Comparison of ENCODE assay signal across 1 cellular context in the genomic region with DNA sequence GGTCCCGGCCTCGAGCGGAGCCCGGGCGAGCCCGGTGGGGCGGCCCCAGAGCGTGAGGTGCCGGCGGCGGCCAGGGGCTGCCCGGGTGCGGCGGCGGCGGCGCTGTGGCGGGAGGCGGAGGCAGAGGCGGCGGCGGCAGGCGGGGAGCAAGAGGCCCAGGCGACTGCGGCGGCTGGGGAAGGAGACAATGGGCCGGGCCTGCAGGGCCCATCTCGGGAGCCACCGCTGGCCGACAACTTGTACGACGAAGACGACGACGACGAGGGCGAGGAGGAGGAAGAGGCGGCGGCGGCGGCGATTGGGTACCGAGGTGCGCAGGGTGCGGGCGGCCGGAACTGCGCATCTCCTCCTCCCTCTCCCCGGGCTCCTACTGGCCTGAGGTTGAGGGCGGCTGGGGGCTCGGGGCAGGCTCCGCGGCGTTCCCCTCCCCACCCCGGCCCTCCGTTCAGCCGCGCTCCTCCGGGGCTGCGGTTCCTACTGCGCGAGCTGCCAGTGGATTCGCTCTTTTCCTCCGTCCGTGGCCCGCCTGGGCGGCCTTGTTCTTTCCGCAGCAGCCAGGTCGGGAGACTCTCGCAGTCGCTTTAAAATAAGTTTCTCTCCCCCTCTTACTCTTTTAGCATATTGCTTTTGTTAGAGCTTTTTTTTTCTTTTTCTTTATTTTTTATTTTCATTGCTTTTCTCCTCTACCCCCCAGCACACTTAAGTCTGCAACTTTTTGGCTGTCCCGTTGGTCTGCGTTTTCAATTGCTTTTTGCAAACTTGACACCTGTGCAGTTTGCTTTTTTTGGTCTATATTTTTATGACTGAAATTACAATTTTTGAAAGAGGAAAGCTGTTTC.
TF ChIP-seq lines count a peak whose summit lies in the region.

No MANE protein-coding gene starts in this region.

TF ChIP-seq in K562, 482 proteins besides CTCF, POLR2A, EP300 and RAD21 (continued from another document and continues in another):
- TF ChIP-seq, protein P1, sequence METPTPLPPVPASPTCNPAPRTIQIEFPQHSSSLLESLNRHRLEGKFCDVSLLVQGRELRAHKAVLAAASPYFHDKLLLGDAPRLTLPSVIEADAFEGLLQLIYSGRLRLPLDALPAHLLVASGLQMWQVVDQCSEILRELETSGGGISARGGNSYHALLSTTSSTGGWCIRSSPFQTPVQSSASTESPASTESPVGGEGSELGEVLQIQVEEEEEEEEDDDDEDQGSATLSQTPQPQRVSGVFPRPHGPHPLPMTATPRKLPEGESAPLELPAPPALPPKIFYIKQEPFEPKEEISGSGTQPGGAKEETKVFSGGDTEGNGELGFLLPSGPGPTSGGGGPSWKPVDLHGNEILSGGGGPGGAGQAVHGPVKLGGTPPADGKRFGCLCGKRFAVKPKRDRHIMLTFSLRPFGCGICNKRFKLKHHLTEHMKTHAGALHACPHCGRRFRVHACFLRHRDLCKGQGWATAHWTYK (CRISPR knock-in tag; IDR thresholded peaks at IDR 0.05), result 0 out of 2 replicates have a peak, but pooled peaks have one; percentile 7
- TF ChIP-seq ATF3 (IDR thresholded peaks at IDR 0.05) (no peak), ATF3 (CRISPR knock-in tag; conservative IDR thresholded peaks at IDR 0.05) (no peak), PHF20 (IDR thresholded peaks at IDR 0.05; ENCODE audit: partially characterized antibody) (peak; percentile 42), SREBF1 (IDR thresholded peaks at IDR 0.05; ENCODE audit: borderline replicate concordance, low read depth, low read length) (no peak), CXXC5 (CRISPR knock-in tag; IDR thresholded peaks at IDR 0.05) (peak; percentile 53; the same call in 1 of the 2 replicates), GABPA (tag; conservative IDR thresholded peaks at IDR 0.05; ENCODE audit: low read depth) (peak; percentile 64; the same call in 1 of the 2 replicates), CREB1 (IDR thresholded peaks at IDR 0.05) (peak; percentile 28; the same call in 1 of the 2 replicates), CREB1 (CRISPR knock-in tag; IDR thresholded peaks at IDR 0.05) (no peak), PCBP1 (IDR thresholded peaks at IDR 0.05; ENCODE audit: low read depth, low read length, poor library complexity, severe bottlenecking) (peak; percentile 8), ETS1 (conservative IDR thresholded peaks at IDR 0.05; ENCODE audit: control insufficient read depth, low read depth, low read length) (peak; percentile 25), RB1 (IDR thresholded peaks at IDR 0.05; ENCODE audit: low read depth) (peak; percentile 51), PHF21A (IDR thresholded peaks at IDR 0.05; ENCODE audit: borderline replicate concordance, low read depth) (peak; percentile 43; the same call in 1 of the 2 replicates), CBX1 (IDR thresholded peaks at IDR 0.05; ENCODE audit: low read depth) (peak; percentile 47; the same call in 1 of the 2 replicates), RNF2 (IDR thresholded peaks at IDR 0.05) (no peak), PHF8 (IDR thresholded peaks at IDR 0.05; ENCODE audit: borderline replicate concordance, low read length) (peak; percentile 64), ZNF12 (CRISPR knock-in tag; IDR thresholded peaks at IDR 0.05) (peak; percentile 90), TBP (optimal IDR thresholded peaks at IDR 0.05; ENCODE audit: low read depth, low read length) (peak; percentile 43), RBBP5 (IDR thresholded peaks at IDR 0.05; ENCODE audit: borderline replicate concordance, insufficient read depth, low read length, poor library complexity, severe bottlenecking) (peak; percentile 72), ZNF24 (IDR thresholded peaks at IDR 0.05) (peak; percentile 34; the same call in 1 of the 2 replicates), ATF1 (CRISPR knock-in tag; IDR thresholded peaks at IDR 0.05) (no peak), ATF1 (tag; IDR thresholded peaks at IDR 0.05) (peak; percentile 7; the same call in 1 of the 2 replicates), SLC30A9 (CRISPR knock-in tag; IDR thresholded peaks at IDR 0.05) (no peak), KAT8 (IDR thresholded peaks at IDR 0.05; ENCODE audit: low read depth) (no peak), YY1 (IDR thresholded peaks at IDR 0.05; ENCODE audit: borderline replicate concordance in 1 of 3, control insufficient read depth in 1 of 3, extremely low read depth in 1 of 3, insufficient read depth in 3 of 3, insufficient read length in 1 of 3, insufficient replicate concordance in 2 of 3, low read depth in 1 of 3, low read length in 2 of 3) (peak in 1 of 3 experiments; percentile 33), CHCHD3 (CRISPR knock-in tag; IDR thresholded peaks at IDR 0.05) (no peak), ELF1 (tag; IDR thresholded peaks at IDR 0.05) (0 out of 2 replicates have a peak, but pooled peaks have one; percentile 25), SMAD1 (IDR thresholded peaks at IDR 0.05; ENCODE audit: low read depth, low read length, partially characterized antibody) (peak; percentile 0), ZNF384 (IDR thresholded peaks at IDR 0.05; ENCODE audit: low read depth, low read length) (no peak), CCNT2 (IDR thresholded peaks at IDR 0.05; ENCODE audit: borderline replicate concordance, extremely low read depth, insufficient read length, low read depth, low read length) (no peak), HMGN3 (IDR thresholded peaks at IDR 0.05; ENCODE audit: borderline replicate concordance, extremely low read depth, insufficient read length, low read depth, low read length) (peak; percentile 64), MITF (IDR thresholded peaks at IDR 0.05) (no peak)
- TF ChIP-seq, protein P2, sequence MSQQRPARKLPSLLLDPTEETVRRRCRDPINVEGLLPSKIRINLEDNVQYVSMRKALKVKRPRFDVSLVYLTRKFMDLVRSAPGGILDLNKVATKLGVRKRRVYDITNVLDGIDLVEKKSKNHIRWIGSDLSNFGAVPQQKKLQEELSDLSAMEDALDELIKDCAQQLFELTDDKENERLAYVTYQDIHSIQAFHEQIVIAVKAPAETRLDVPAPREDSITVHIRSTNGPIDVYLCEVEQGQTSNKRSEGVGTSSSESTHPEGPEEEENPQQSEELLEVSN (IDR thresholded peaks at IDR 0.05; ENCODE audit: borderline replicate concordance in 1 of 2, extremely low read depth in 1 of 2, insufficient read depth in 1 of 2, insufficient read length in 1 of 2, low read depth in 1 of 2, low read length in 1 of 2, poor library complexity in 1 of 2, severe bottlenecking in 1 of 2), result peak in 1 of 2 experiments; percentile 69
- TF ChIP-seq, protein P3, sequence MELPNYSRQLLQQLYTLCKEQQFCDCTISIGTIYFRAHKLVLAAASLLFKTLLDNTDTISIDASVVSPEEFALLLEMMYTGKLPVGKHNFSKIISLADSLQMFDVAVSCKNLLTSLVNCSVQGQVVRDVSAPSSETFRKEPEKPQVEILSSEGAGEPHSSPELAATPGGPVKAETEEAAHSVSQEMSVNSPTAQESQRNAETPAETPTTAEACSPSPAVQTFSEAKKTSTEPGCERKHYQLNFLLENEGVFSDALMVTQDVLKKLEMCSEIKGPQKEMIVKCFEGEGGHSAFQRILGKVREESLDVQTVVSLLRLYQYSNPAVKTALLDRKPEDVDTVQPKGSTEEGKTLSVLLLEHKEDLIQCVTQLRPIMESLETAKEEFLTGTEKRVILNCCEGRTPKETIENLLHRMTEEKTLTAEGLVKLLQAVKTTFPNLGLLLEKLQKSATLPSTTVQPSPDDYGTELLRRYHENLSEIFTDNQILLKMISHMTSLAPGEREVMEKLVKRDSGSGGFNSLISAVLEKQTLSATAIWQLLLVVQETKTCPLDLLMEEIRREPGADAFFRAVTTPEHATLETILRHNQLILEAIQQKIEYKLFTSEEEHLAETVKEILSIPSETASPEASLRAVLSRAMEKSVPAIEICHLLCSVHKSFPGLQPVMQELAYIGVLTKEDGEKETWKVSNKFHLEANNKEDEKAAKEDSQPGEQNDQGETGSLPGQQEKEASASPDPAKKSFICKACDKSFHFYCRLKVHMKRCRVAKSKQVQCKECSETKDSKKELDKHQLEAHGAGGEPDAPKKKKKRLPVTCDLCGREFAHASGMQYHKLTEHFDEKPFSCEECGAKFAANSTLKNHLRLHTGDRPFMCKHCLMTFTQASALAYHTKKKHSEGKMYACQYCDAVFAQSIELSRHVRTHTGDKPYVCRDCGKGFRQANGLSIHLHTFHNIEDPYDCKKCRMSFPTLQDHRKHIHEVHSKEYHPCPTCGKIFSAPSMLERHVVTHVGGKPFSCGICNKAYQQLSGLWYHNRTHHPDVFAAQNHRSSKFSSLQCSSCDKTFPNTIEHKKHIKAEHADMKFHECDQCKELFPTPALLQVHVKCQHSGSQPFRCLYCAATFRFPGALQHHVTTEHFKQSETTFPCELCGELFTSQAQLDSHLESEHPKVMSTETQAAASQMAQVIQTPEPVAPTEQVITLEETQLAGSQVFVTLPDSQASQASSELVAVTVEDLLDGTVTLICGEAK (IDR thresholded peaks at IDR 0.05), result peak; percentile 58; the same call in 1 of the 2 replicates
- TF ChIP-seq, protein P3 (CRISPR knock-in tag; IDR thresholded peaks at IDR 0.05), result no peak
- TF ChIP-seq, protein P4, sequence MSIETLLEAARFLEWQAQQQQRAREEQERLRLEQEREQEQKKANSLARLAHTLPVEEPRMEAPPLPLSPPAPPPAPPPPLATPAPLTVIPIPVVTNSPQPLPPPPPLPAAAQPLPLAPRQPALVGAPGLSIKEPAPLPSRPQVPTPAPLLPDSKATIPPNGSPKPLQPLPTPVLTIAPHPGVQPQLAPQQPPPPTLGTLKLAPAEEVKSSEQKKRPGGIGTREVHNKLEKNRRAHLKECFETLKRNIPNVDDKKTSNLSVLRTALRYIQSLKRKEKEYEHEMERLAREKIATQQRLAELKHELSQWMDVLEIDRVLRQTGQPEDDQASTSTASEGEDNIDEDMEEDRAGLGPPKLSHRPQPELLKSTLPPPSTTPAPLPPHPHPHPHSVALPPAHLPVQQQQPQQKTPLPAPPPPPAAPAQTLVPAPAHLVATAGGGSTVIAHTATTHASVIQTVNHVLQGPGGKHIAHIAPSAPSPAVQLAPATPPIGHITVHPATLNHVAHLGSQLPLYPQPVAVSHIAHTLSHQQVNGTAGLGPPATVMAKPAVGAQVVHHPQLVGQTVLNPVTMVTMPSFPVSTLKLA (conservative IDR thresholded peaks at IDR 0.05), result peak in 1 of 2 experiments; percentile 13; a peak in 1 of 4 replicates
- TF ChIP-seq, protein P5, sequence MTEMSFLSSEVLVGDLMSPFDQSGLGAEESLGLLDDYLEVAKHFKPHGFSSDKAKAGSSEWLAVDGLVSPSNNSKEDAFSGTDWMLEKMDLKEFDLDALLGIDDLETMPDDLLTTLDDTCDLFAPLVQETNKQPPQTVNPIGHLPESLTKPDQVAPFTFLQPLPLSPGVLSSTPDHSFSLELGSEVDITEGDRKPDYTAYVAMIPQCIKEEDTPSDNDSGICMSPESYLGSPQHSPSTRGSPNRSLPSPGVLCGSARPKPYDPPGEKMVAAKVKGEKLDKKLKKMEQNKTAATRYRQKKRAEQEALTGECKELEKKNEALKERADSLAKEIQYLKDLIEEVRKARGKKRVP (CRISPR knock-in tag; IDR thresholded peaks at IDR 0.05), result no peak
